In the genomic region with DNA sequence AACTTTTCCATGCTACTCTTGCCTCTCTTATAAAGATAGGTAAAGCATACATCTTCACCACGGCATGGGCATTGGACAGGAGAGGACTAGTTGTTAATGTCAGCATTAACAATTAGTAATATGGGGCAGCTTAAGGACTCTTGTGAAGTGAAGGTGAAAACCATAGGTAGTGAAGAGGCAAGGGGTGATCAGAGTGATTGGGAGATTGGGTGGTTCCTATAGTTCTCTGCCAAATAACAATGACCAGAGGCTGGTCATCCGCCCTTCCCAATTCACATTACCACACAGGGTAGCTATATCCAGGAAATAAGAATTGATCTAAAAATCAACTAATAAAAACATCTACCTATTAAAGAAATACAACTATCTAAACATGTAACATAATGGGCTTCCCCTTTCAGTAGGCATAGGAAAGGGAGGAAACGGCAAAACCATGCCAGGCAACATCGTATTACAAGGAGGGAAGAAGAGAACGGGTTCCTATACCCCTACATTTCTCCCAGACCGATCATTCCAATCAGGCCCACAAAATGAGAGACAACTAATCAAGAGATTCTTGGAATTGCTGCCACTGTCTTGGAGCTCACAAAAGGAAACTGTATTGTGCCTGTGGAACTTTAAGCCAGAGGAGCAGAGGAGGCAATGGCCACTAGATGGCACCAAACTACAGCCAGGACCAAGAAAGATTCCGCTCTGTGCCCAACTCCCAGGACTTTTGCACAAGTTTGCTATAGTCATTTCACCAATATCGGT, we compare ENCODE assay signal across 8 cellular contexts.
DNase-seq lines count a peak whose midpoint lies in the region; ATAC-seq and TF ChIP-seq lines count a peak whose summit lies in the region.

No MANE protein-coding gene starts in this region.

- no peak overlapping the region for H3K27ac ChIP-seq in dorsolateral prefrontal cortex

- ATAC-seq in GM19023 (IDR thresholded peaks at IDR 0.05; ENCODE audit: unreplicated experiment) (peak; percentile 95), HG03159 (IDR thresholded peaks at IDR 0.05; ENCODE audit: unreplicated experiment) (peak; percentile 94)

- no peaks in the 10 kb centered on the region for H3K36me3 ChIP-seq in BE2C

- peak; percentile 76 for DNase-seq in BE2C
- DNase-seq in NCI-H526 (lab: John Stamatoyannopoulos, UW), result peak; percentile 4 to 63
- DNase-seq in activated CD4-positive, alpha-beta T cell treated with anti-CD3 and anti-CD28 coated beads, Interleukin-2, amount 50 U/mL, for 24 hours (ENCODE audit: low read depth in 1 of 2, low spot score in 1 of 2), result peak; percentile 20 to 45
- peak; percentile 46 to 84 (median 70) for DNase-seq in dorsolateral prefrontal cortex
- DNase-seq in medulla oblongata (ENCODE audit: extremely low spot score), result peak; percentile 92
- DNase-seq in stimulated activated CD8-positive, alpha-beta memory T cell treated with anti-CD3 and anti-CD28 coated beads, Interleukin-15, amount 100 ng/mL, for 24 hours (ENCODE audit: low read depth), result peak; percentile 22

- TF ChIP-seq CTCF in BE2C (IDR thresholded peaks at IDR 0.05; ENCODE audit: low read depth, low read length) (peak; percentile 99), dorsolateral prefrontal cortex (IDR thresholded peaks at IDR 0.05 in 54 of 56, conservative IDR thresholded peaks at IDR 0.05 in 2 of 56; ENCODE audit: low read depth in 1 of 56, partially characterized antibody in 56 of 56) (peak; percentile 83 to 98 (median 92))

- no peaks in the 10 kb centered on the region for H3K27me3 ChIP-seq in BE2C
- no peaks in the 10 kb centered on the region for H3K27me3 ChIP-seq in dorsolateral prefrontal cortex

- no peaks in the 10 kb centered on the region for H3K9me3 ChIP-seq in BE2C

- intact Hi-C loops in dorsolateral prefrontal cortex (cut with DNase I), result loop anchor here (2.0 kb wide), 1 partner anchor 85 kb away; no protein-coding TSS in a partner anchor

- peaks cover under 1% of the 10 kb centered on the region for H3K4me1 ChIP-seq in BE2C

- no peak overlapping the region for H3K4me3 ChIP-seq in BE2C (ENCODE audit: low read depth, low read length)
- H3K4me3 ChIP-seq in dorsolateral prefrontal cortex, result peak overlapping the region in 21 of 59 donors; percentile 7 to 48 (median 29)

Comparison
In these comparisons a context has a peak if more than half of its experiments do, and no peak if none do; other contexts are left out.
1. DNase-seq: peak in every context shown above with its lines; median percentile 92 in medulla oblongata; 76 in BE2C; 70 in dorsolateral prefrontal cortex; 34 in NCI-H526; 32 in activated CD4-positive, alpha-beta T cell treated with anti-CD3 and anti-CD28 coated beads, Interleukin-2, amount 50 U/mL, for 24 hours; 22 in stimulated activated CD8-positive, alpha-beta memory T cell treated with anti-CD3 and anti-CD28 coated beads, Interleukin-15, amount 100 ng/mL, for 24 hours.